9 cellular contexts compared by ENCODE assay signal in genomic region chr7:100090527-100091410, GRCh38. TPM values are rescaled to one million over a fixed set of nuclear protein-coding genes. Genes with fewer than 3 reads are reported as not detected.
DNase-seq lines count a peak whose midpoint lies in the region; ATAC-seq and TF ChIP-seq lines count a peak whose summit lies in the region.
"Had no signal": no experiment of that assay in that cellular context is flagged by ENCODE, and none has a peak within 500 bp of the region (broad histone marks: within the 10 kb centered on the region; RNA-seq: fewer than 3 reads in every experiment).

No MANE protein-coding gene starts in this region.

- CTCF ChIA-PET in RWPE1 (lab: Yijun Ruan, JAX), result interaction anchor here (0.5 to 0.6 kb wide), 2 partner anchors 784 to 1308 kb away, joined by 3 to 5 read pairs; partner anchors contain the start of gene SRRT

- H3K27me3 Mint-ChIP-seq in endothelial cell (ENCODE audit: unreplicated experiment), result peaks cover 18% of the 10 kb centered on the region

- H3K27ac Mint-ChIP-seq in endothelial cell (ENCODE audit: unreplicated experiment), result peak overlapping the region; percentile 74

- peak; percentile 64 for DNase-seq in activated CD8-positive, alpha-beta memory T cell treated with anti-CD3 and anti-CD28 coated beads for 24 hours
- no peak for DNase-seq in activated CD8-positive, alpha-beta memory T cell treated with anti-CD3 and anti-CD28 coated beads, Interleukin-2, amount 50 U/mL, for 4 hours
- DNase-seq in RWPE1 (ENCODE audit: low spot score), result no peak
- no peak for DNase-seq in endothelial cell (ENCODE audit: low spot score)
- no peak for DNase-seq in stimulated activated naive CD8-positive, alpha-beta T cell treated with anti-CD3 and anti-CD28 coated beads, Interleukin-15, Interleukin-2, amounts not matched to agents 100 U/mL and 50 U/mL, for 24 hours
- no peak for DNase-seq in RPMI8226
- DNase-seq: C1 segment of cervical spinal cord had no signal

- H3K4me1 Mint-ChIP-seq in endothelial cell (ENCODE audit: unreplicated experiment), result peaks cover 52% of the 10 kb centered on the region

- TF ChIP-seq CTCF in RWPE1 (conservative IDR thresholded peaks at IDR 0.05; ENCODE audit: low read depth), result no peak
- no peak for TF ChIP-seq CTCF in endothelial cell (IDR thresholded peaks at IDR 0.05; ENCODE audit: unreplicated experiment)

- no peaks in the 10 kb centered on the region for H3K9me3 Mint-ChIP-seq in endothelial cell (ENCODE audit: unreplicated experiment)

- H3K36me3 Mint-ChIP-seq in endothelial cell (ENCODE audit: low read depth, unreplicated experiment), result peaks cover 48% of the 10 kb centered on the region

- POLR2A ChIA-PET in RWPE1 (lab: Yijun Ruan, JAX; ENCODE audit: low non-redundant PET), result interaction anchor here (1.0 kb wide), 1 partner anchor 10 kb away, joined by 4 read pairs; no protein-coding TSS in a partner anchor

- peak overlapping the region; percentile 67 for H3K4me3 Mint-ChIP-seq in endothelial cell (ENCODE audit: unreplicated experiment)

- peak overlapping the region; percentile 59 for H3K27ac ChIP-seq in RWPE1

- ATAC-seq in stimulated activated naive CD8-positive, alpha-beta T cell treated with anti-CD3 and anti-CD28 coated beads, Interleukin-15, Interleukin-2, amounts not matched to agents 100 U/mL and 50 U/mL, for 24 hours, result peak; percentile 19
- ATAC-seq in HG03457 (IDR thresholded peaks at IDR 0.05; ENCODE audit: unreplicated experiment) (no peak), HG03135 (IDR thresholded peaks at IDR 0.05; ENCODE audit: unreplicated experiment) (no peak)

RNA-seq across cellular contexts. Expression of gene COPS6, which starts 2.0 kb away (rescaled TPM):
- total RNA-seq in endothelial cell (ENCODE audit: unreplicated experiment), result 82.4 TPM

RNA-seq across cellular contexts. Expression of gene ZNF3, which starts 9.2 kb away (rescaled TPM):
- total RNA-seq in endothelial cell (ENCODE audit: unreplicated experiment), result 47.7 TPM

RNA-seq across cellular contexts. Expression of gene MCM7, which starts 10.4 kb away (rescaled TPM):
- total RNA-seq in endothelial cell (ENCODE audit: unreplicated experiment), result 119 TPM

RNA-seq across cellular contexts. Expression of gene AP4M1, which starts 10.7 kb away (rescaled TPM):
- 17.8 TPM for total RNA-seq in endothelial cell (ENCODE audit: unreplicated experiment)

RNA-seq across cellular contexts. Expression of gene TAF6, which starts 28.4 kb away (rescaled TPM):
- 71.8 TPM for total RNA-seq in endothelial cell (ENCODE audit: unreplicated experiment)
